Comparison of ENCODE assay signal across 15 cellular contexts in the genomic region with DNA sequence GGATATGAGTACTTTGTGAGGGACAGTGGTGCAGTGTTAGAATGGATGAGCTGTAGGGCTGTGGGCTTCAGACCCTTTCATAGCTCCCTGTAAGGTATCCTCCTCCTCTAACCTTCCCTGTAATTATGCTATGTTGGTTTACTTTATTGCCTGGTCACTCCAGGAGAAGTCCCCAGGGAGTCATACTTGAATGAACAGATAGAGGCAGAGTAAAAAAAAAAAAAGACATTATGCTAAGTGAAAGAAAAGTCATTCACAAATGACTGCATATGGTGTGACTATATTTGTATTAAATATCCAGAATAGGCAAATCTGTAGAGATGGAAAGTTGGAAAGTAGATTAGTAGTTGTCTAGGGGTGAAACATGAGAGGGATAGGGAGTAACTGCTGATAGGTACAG.
A peak's percentile ranks its signal among the peaks of the same experiment; 100 is the strongest.
DNase-seq lines count a peak whose midpoint lies in the region; ATAC-seq, FAIRE-seq and TF ChIP-seq lines count a peak whose summit lies in the region.
"Had no signal": no experiment of that assay in that cellular context is flagged by ENCODE, and none has a peak within 500 bp of the region (broad histone marks: within the 10 kb centered on the region; RNA-seq: fewer than 3 reads in every experiment).

No MANE protein-coding gene starts in this region.

- no peaks in the 10 kb centered on the region for H3K36me3 ChIP-seq in GM12878 (ENCODE audit: control insufficient read depth in 2 of 2, insufficient read depth in 2 of 2, low read length in 1 of 2)

- no peaks in the 10 kb centered on the region for H4K20me1 ChIP-seq in GM12878 (ENCODE audit: control insufficient read depth, insufficient read depth)

- intact Hi-C loops in GM12878 (cut with micrococcal nuclease; ENCODE audit: unreplicated experiment), result loop anchor here (10.0 kb wide), 1 partner anchor 428 kb away; no protein-coding TSS in a partner anchor

- no peaks in the 10 kb centered on the region for H3K4me1 ChIP-seq in GM12878 (ENCODE audit: control insufficient read depth, insufficient read depth, low read length)
- H3K4me1 ChIP-seq: Caco-2 had no signal

- in situ Hi-C loops in GM12878 (cut with MboI), result no loop called here

- TF ChIP-seq EP300 in GM12878 (IDR thresholded peaks at IDR 0.05; ENCODE audit: borderline replicate concordance in 1 of 2, control insufficient read depth in 1 of 2, low read depth in 2 of 2, low read length in 2 of 2), result no peak

- no peaks in the 10 kb centered on the region for H3K27me3 ChIP-seq in GM12878 (replicated peaks in 1 of 2; ENCODE audit: control insufficient read depth in 2 of 2, insufficient read depth in 2 of 2, low read length in 1 of 2)

- H2AFZ ChIP-seq in GM12878 (ENCODE audit: control insufficient read depth, low read depth, low read length), result no peak overlapping the region

- BruUV-seq in GM12878 (replicated peaks; lab: Mats Ljungman, UMichigan), result no TSS peak

- no peak overlapping the region for H3K9ac ChIP-seq in GM12878 (ENCODE audit: control insufficient read depth, insufficient read depth, low read length)

- no peaks in the 10 kb centered on the region for H3K79me2 ChIP-seq in GM12878 (ENCODE audit: control insufficient read depth, insufficient read depth, low read length)

- ATAC-seq in GM12878, result no peak
- ATAC-seq in HG02973 (IDR thresholded peaks at IDR 0.05; ENCODE audit: unreplicated experiment), result no peak
- no peak for ATAC-seq in GM19328 (IDR thresholded peaks at IDR 0.05; ENCODE audit: unreplicated experiment)
- ATAC-seq: T-cell had no signal

- H3K4me2 ChIP-seq in GM12878 (ENCODE audit: control insufficient read depth, insufficient read depth), result no peak overlapping the region

- H3K9me3 ChIP-seq in GM12878 (replicated peaks; ENCODE audit: control insufficient read depth, insufficient read depth, low read length), result no peaks in the 10 kb centered on the region; the same call in 1 of the 3 replicates
- H3K9me3 ChIP-seq: Caco-2 had no signal

- no peak for TF ChIP-seq POLR2A in GM12878 (IDR thresholded peaks at IDR 0.05; ENCODE audit: low read depth, low read length)

- no peak for TF ChIP-seq CTCF in GM12878 (IDR thresholded peaks at IDR 0.05 in 2 of 3, conservative IDR thresholded peaks at IDR 0.05 in 1 of 3; ENCODE audit: control insufficient read depth in 2 of 3, extremely low read depth in 1 of 3, insufficient read depth in 1 of 3, low read depth in 3 of 3, low read length in 3 of 3)

- no peak for TF ChIP-seq RAD21 in GM12878 (IDR thresholded peaks at IDR 0.05; ENCODE audit: insufficient read depth, low read depth, low read length)

- CTCF ChIA-PET in HEK293T (lab: Yijun Ruan, JAX) (no interaction called here), GM12878 (lab: Yijun Ruan, JAX) (interaction anchor here (2.2 kb wide), 1 partner anchor 10 kb away, joined by 9 read pairs; no protein-coding TSS in a partner anchor)

- RAD21 ChIA-PET in GM12878 (lab: Charles Lee; ENCODE audit: unreplicated experiment), result interaction anchor here (0.8 to 1.1 kb wide), 2 partner anchors 10 to 39 kb away, joined by 3 read pairs; no protein-coding TSS in a partner anchor

- DNase-seq in DMS153 (lab: John Stamatoyannopoulos, UW) (peak; percentile 44), DMS153 treated with DMSO at 0.1 percent for 48 hours (lab: John Stamatoyannopoulos, UW; ENCODE audit: unreplicated experiment) (no peak), HEK293T (ENCODE audit: extremely low spot score) (no peak), NCI-H2171 (lab: John Stamatoyannopoulos, UW) (peak; percentile 24), GM12878 (ENCODE audit: low read depth, low spot score) (no peak), NOMO-1 treated with dmso at 0.1 percent for 144 hours (lab: John Stamatoyannopoulos, UW; ENCODE audit: unreplicated experiment) (no peak)
- DNase-seq: C1 segment of cervical spinal cord, Caco-2, Karpas-422, NCI-H1694, NCI-H226, T-cell had no signal

- POLR2A ChIA-PET in HEK293T (lab: Yijun Ruan, JAX) (no interaction called here), GM12878 (lab: Charles Lee) (no interaction called here)

- no peak overlapping the region for H3K4me3 ChIP-seq in GM12878

- H3K27ac ChIP-seq in GM12878 (ENCODE audit: control insufficient read depth, insufficient read depth), result no peak overlapping the region
- H3K27ac ChIP-seq: 22Rv1 had no signal

- no peak for FAIRE-seq in GM12878 (lab: Jason Lieb, UNC)

- SMC1A ChIA-PET in GM12878 (lab: Charles Lee; ENCODE audit: uncharacterized antibody, unreplicated experiment), result interaction anchor here (1.0 to 2.1 kb wide), 9 partner anchors 8 to 109 kb away, joined by 3 to 7 read pairs (median 4); no protein-coding TSS in a partner anchor

TF ChIP-seq in HEK293T, 16 proteins besides CTCF, POLR2A, EP300 and RAD21:
- TF ChIP-seq ARNT (IDR thresholded peaks at IDR 0.05), result no peak
- peak; percentile 67 for TF ChIP-seq ZNF384 (IDR thresholded peaks at IDR 0.05)

TF ChIP-seq in GM12878, 131 proteins besides CTCF, POLR2A, EP300 and RAD21:
- TF ChIP-seq ZNF384 (IDR thresholded peaks at IDR 0.05; ENCODE audit: borderline replicate concordance, low read depth, low read length) (peak; percentile 21; the same call in 1 of the 2 replicates), SMAD1 (IDR thresholded peaks at IDR 0.05; ENCODE audit: low read depth, partially characterized antibody) (no peak)

Comparison
In these comparisons a context has a peak if more than half of its experiments do, and no peak if none do; other contexts are left out.
1. DNase-seq: peak in DMS153 (single experiment) and NCI-H2171 (single experiment); none in DMS153 treated with DMSO at 0.1 percent for 48 hours (single experiment), HEK293T (single experiment), GM12878 (single experiment) and NOMO-1 treated with dmso at 0.1 percent for 144 hours (single experiment).